ENCODE assay signal across 8 cellular contexts in genomic region chr16:3023415-3023668, GRCh38. TPM values are rescaled to one million over a fixed set of nuclear protein-coding genes. Genes with fewer than 3 reads are reported as not detected.
DNase-seq lines count a peak whose midpoint lies in the region; ATAC-seq and TF ChIP-seq lines count a peak whose summit lies in the region.

No MANE protein-coding gene starts in this region.

- H4K5ac ChIP-seq in mesendoderm (ENCODE audit: low read length) = no peak overlapping the region

- ATAC-seq in GM19324 (IDR thresholded peaks at IDR 0.05; ENCODE audit: low FRiP score, unreplicated experiment) = no peak

- no CpG with 5 or more reads among the region's 6 CpGs for WGBS in mesendoderm (ENCODE audit: extremely low coverage, insufficient coverage, low lambda C conversion rate)
- WGBS in tibial nerve, 2 donors = 2 to 8% methylated on average over 6 of the region's 6 CpGs

- peaks cover 5% of the 10 kb centered on the region for H3K79me1 ChIP-seq in mesendoderm (ENCODE audit: low read length)

- H3K27me3 ChIP-seq in Peyer's patch = no peaks in the 10 kb centered on the region
- no peaks in the 10 kb centered on the region for H3K27me3 ChIP-seq in mesendoderm (ENCODE audit: insufficient read depth, low read length, poor library complexity)
- H3K27me3 ChIP-seq in tibial nerve = peaks cover 0 to 9% of the 10 kb centered on the region in 2 donors

- H2AK5ac ChIP-seq in mesendoderm (ENCODE audit: low read length) = peak overlapping the region; percentile 43

- H4K8ac ChIP-seq in mesendoderm (ENCODE audit: low read depth, low read length) = no peak overlapping the region

- H3K79me2 ChIP-seq in mesendoderm (ENCODE audit: control insufficient read depth, insufficient read depth, low read length) = peaks cover 4% of the 10 kb centered on the region

- H2BK120ac ChIP-seq in mesendoderm (ENCODE audit: low read depth, low read length) = no peak overlapping the region

- H3K4me2 ChIP-seq in mesendoderm (ENCODE audit: low read length) = peak overlapping the region; percentile 85

- peaks cover 0 to 18% (median 0%) of the 10 kb centered on the region in 3 donors for H3K36me3 ChIP-seq in Peyer's patch
- peaks cover 8% of the 10 kb centered on the region for H3K36me3 ChIP-seq in mesendoderm (ENCODE audit: control insufficient read depth, insufficient read depth, low read length)
- H3K36me3 ChIP-seq in tibial nerve = peaks cover 0 to 22% (median 5%) of the 10 kb centered on the region in 3 donors

- H3K9me3 ChIP-seq in Peyer's patch (no peaks in the 10 kb centered on the region), tibial nerve (no peaks in the 10 kb centered on the region)

- TF ChIP-seq CTCF in Peyer's patch (IDR thresholded peaks at IDR 0.05) = no peak
- TF ChIP-seq CTCF in tibial nerve (IDR thresholded peaks at IDR 0.05) = no peak

- TF ChIP-seq EP300 in tibial nerve (IDR thresholded peaks at IDR 0.05) = no peak

- no peak overlapping the region for H2BK15ac ChIP-seq in mesendoderm (replicated peaks; ENCODE audit: low read depth)

- peak overlapping the region; percentile 96 for H3K56ac ChIP-seq in mesendoderm (ENCODE audit: low read length)

- no peak overlapping the region for H3K4ac ChIP-seq in mesendoderm (ENCODE audit: low read depth, low read length)

- peak overlapping the region; percentile 69 for H3K18ac ChIP-seq in mesendoderm (ENCODE audit: low read length)

- H3K4me3 ChIP-seq in Peyer's patch (peak overlapping the region; percentile 60 to 78 (median 64)), mesendoderm (ENCODE audit: low read length) (peak overlapping the region; percentile 61), tibial nerve (peak overlapping the region; percentile 62 to 68 (median 65))

- H3K23ac ChIP-seq in mesendoderm (ENCODE audit: low read length) = peak overlapping the region; percentile 80

- peak overlapping the region; percentile 47 for H2BK5ac ChIP-seq in mesendoderm (ENCODE audit: low read length)

- peak overlapping the region; percentile 94 to 99 (median 96) for H3K27ac ChIP-seq in Peyer's patch
- peak overlapping the region; percentile 94 for H3K27ac ChIP-seq in mesendoderm (ENCODE audit: low read depth, low read length)
- peak overlapping the region; percentile 75 to 99 (median 95) for H3K27ac ChIP-seq in tibial nerve

- H3K9ac ChIP-seq in mesendoderm (ENCODE audit: low read length) = peak overlapping the region; percentile 90

- peaks cover 14 to 55% (median 31%) of the 10 kb centered on the region in 4 donors for H3K4me1 ChIP-seq in Peyer's patch
- peaks cover 12% of the 10 kb centered on the region for H3K4me1 ChIP-seq in mesendoderm (ENCODE audit: control insufficient read depth, low read depth, low read length)
- H3K4me1 ChIP-seq in tibial nerve = peaks cover 0 to 64% (median 35%) of the 10 kb centered on the region in 4 donors

- TF ChIP-seq POLR2A in Peyer's patch (IDR thresholded peaks at IDR 0.05) (no peak), tibial nerve (IDR thresholded peaks at IDR 0.05) (no peak)

- DNase-seq in activated effector memory CD4-positive, alpha-beta T cell treated with anti-CD3 and anti-CD28 coated beads, Interleukin-2, amount 50 U/mL, for 16 hours = peak; percentile 76
- DNase-seq in activated effector memory CD4-positive, alpha-beta T cell treated with Interleukin-2 at 50 U/mL for 16 hours = no peak
- no peak for DNase-seq in Peyer's patch
- DNase-seq in cerebellum (ENCODE audit: low spot score) = peak; percentile 48
- DNase-seq in mesendoderm = peak; percentile 78
- no peak for DNase-seq in tibial nerve (ENCODE audit: low spot score in 2 of 2)
- no peak for DNase-seq in SHP77 treated with DMSO at 0.1 percent for 48 hours (lab: John Stamatoyannopoulos, UW)

RNA-seq across cellular contexts. Expression of gene HCFC1R1, which starts 0.4 kb away (rescaled TPM):
- total RNA-seq in Peyer's patch = 10 to 100 TPM; 14.0 to 38.0 (median 34.1) TPM
- total RNA-seq in cerebellum = 12.5 TPM
- polyA plus RNA-seq in mesendoderm (2013, experiment 1 of 2) = 73.7 TPM
- 75.5 TPM for polyA plus RNA-seq in mesendoderm (2013, experiment 2 of 2)
- 10 to 100 TPM; 17.7 to 46.9 (median 38.5) TPM for total RNA-seq in tibial nerve

RNA-seq across cellular contexts. Expression of gene THOC6, which starts 0.5 kb away (rescaled TPM):
- total RNA-seq in Peyer's patch = 10 to 100 TPM in 3 of 4 donors, 1 to 10 TPM in 1; 9.6 to 64.4 (median 27.1) TPM
- total RNA-seq in cerebellum = 5.8 TPM
- 38.1 TPM for polyA plus RNA-seq in mesendoderm (2013, experiment 1 of 2)
- 37.5 TPM for polyA plus RNA-seq in mesendoderm (2013, experiment 2 of 2)
- total RNA-seq in tibial nerve = 10 to 100 TPM; 12.2 to 28.5 (median 18.0) TPM

RNA-seq across cellular contexts. Expression of gene TNFRSF12A, which starts 3.2 kb away (rescaled TPM):
- total RNA-seq in Peyer's patch = 10 to 100 TPM in 3 of 4 donors, 1 to 10 TPM in 1; 4.1 to 56.4 (median 39.8) TPM
- total RNA-seq in cerebellum = 1.2 TPM
- polyA plus RNA-seq in mesendoderm (2013, experiment 1 of 2) = 126 TPM
- 126 TPM for polyA plus RNA-seq in mesendoderm (2013, experiment 2 of 2)
- 10 to 100 TPM in 2 of 4 donors, 1 to 10 TPM in 2; 2.4 to 47.4 (median 11.5) TPM for total RNA-seq in tibial nerve

RNA-seq across cellular contexts. Expression of gene CLDN6, which starts 5.4 kb away (rescaled TPM):
- total RNA-seq in Peyer's patch (not detected), cerebellum (not detected), tibial nerve (not detected)
- 508 TPM for polyA plus RNA-seq in mesendoderm (2013, experiment 1 of 2)
- 491 TPM for polyA plus RNA-seq in mesendoderm (2013, experiment 2 of 2)

RNA-seq across cellular contexts. Expression of gene CLDN9, which starts 10.6 kb away (rescaled TPM):
- total RNA-seq in Peyer's patch (1 to 10 TPM in 3 of 4 donors, under 1 TPM in 1; 0.76 to 2.5 (median 1.2) TPM), cerebellum (not detected), tibial nerve (under 1 TPM in 1 of 4 donors, not detected in 3; 0.30 TPM)
- 0.20 TPM for polyA plus RNA-seq in mesendoderm (2013, experiment 1 of 2)
- polyA plus RNA-seq in mesendoderm (2013, experiment 2 of 2) = 0.15 TPM

Comparison
In these comparisons a context has a peak if more than half of its experiments do, and no peak if none do; other contexts are left out.
1. DNase-seq: peak in activated effector memory CD4-positive, alpha-beta T cell treated with anti-CD3 and anti-CD28 coated beads, Interleukin-2, amount 50 U/mL, for 16 hours (single experiment), cerebellum (single experiment) and mesendoderm (single experiment); none in activated effector memory CD4-positive, alpha-beta T cell treated with Interleukin-2 at 50 U/mL for 16 hours (single experiment), Peyer's patch (0 of 3), tibial nerve (0 of 2) and SHP77 treated with DMSO at 0.1 percent for 48 hours (single experiment).
2. Peak in every context shown above with its lines, with median percentiles within 50 percentile points of each other: H3K27ac ChIP-seq and H3K4me3 ChIP-seq.